In the genomic region with DNA sequence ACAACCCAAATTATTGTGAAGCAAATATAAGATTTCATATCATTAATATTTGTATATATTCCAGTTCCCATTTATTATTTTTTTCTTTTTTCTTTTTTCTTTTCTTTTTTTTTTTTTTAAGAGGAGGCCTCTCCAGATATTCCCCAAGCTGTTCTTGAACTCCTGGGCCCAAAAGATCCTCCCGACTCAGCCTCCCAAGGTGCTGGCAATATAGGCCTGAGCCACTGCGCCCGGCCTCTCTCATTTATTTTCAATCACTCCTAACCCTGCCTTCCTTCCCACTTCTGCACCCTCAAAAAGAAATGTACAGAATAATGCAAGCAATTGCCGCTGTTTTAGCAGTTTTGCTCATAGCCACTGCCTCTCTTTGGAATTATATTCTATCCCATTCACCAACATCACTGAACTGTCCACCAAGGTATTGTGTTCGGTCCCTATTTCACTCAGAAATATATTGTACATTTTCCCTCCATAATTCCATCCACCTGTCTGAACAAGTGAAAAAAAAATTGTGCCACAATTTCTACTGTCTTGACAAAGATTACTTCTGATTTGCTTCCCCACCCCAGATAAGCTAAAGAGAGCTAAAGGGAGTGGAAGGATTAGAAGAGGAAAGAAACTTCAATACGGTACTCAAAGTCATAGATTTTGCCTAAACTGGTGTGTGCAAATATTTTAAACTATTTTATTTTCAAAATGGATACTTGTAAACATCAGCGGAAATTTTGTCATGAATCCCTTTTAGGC, we compare ENCODE assay signal across 8 cellular contexts. TPM values are rescaled to one million over a fixed set of nuclear protein-coding genes. Genes with fewer than 3 reads are reported as not detected.
DNase-seq lines count a peak whose midpoint lies in the region; ATAC-seq and TF ChIP-seq lines count a peak whose summit lies in the region.

No MANE protein-coding gene starts in this region.

- peaks cover 0 to 40% of the 10 kb centered on the region in 2 donors for H3K36me3 Mint-ChIP-seq in CD4-positive, alpha-beta memory T cell
- H3K36me3 Mint-ChIP-seq in effector memory CD8-positive, alpha-beta T cell (ENCODE audit: insufficient read depth), result peaks cover 72% of the 10 kb centered on the region
- no peaks in the 10 kb centered on the region for H3K36me3 Mint-ChIP-seq in osteocyte (ENCODE audit: unreplicated experiment)
- peaks cover 18% of the 10 kb centered on the region for H3K36me3 Mint-ChIP-seq in Calu3 (ENCODE audit: insufficient read depth, unreplicated experiment)

- H3K9ac ChIP-seq in OCI-LY1 (ENCODE audit: low read length), result no peak overlapping the region; the same call in 1 of the 2 replicates

- peak overlapping the region; percentile 7; the same call in 1 of the 2 replicates for H3K4me2 ChIP-seq in OCI-LY1 (ENCODE audit: low read length)

- H4K20me1 ChIP-seq in OCI-LY1 (ENCODE audit: insufficient read depth, low read length), result no peaks in the 10 kb centered on the region

- CTCF ChIA-PET in CD4-positive, alpha-beta memory T cell (lab: Charles Lee; ENCODE audit: partially characterized antibody), result interaction anchor here (0.5 to 5.8 kb wide), 12 partner anchors 12 to 247 kb away, joined by 3 to 38 read pairs (median 3); a partner anchor contains a TSS
- CTCF ChIA-PET in Calu3 (lab: Charles Lee), result no interaction called here

- H2AFZ ChIP-seq in OCI-LY1 (ENCODE audit: low read length), result no peak overlapping the region

- H3K27ac ChIP-seq in CD4-positive, alpha-beta memory T cell (ENCODE audit: low read depth, low read length), result peak overlapping the region; percentile 95
- H3K27ac ChIP-seq in OCI-LY1 (ENCODE audit: low read depth, low read length, poor library complexity, severe bottlenecking), result no peak overlapping the region

- H3K36me3 ChIP-seq in CD4-positive, alpha-beta memory T cell (ENCODE audit: insufficient read depth, low read length), result no peaks in the 10 kb centered on the region
- H3K36me3 ChIP-seq in OCI-LY1 (ENCODE audit: insufficient read depth, low read length), result no peaks in the 10 kb centered on the region

- H3K4me3 Mint-ChIP-seq in CD4-positive, alpha-beta memory T cell, result peak overlapping the region; percentile 98 to 100 (median 99)
- peak overlapping the region; percentile 99 to 100 for H3K4me3 Mint-ChIP-seq in effector memory CD8-positive, alpha-beta T cell
- H3K4me3 Mint-ChIP-seq in osteocyte (ENCODE audit: unreplicated experiment) (peak overlapping the region; percentile 93), Calu3 (ENCODE audit: low read depth, unreplicated experiment) (no peak overlapping the region)

- no peaks in the 10 kb centered on the region for H3K9me3 ChIP-seq in CD4-positive, alpha-beta memory T cell (ENCODE audit: control insufficient read depth in 1 of 2, low read length in 2 of 2)
- no peaks in the 10 kb centered on the region for H3K9me3 ChIP-seq in OCI-LY1 (ENCODE audit: low read length)

- ATAC-seq in effector memory CD8-positive, alpha-beta T cell (replicated peaks), result no peak
- ATAC-seq in GM18868 (IDR thresholded peaks at IDR 0.05; ENCODE audit: unreplicated experiment), result no peak

- no peaks in the 10 kb centered on the region for H3K27me3 Mint-ChIP-seq in CD4-positive, alpha-beta memory T cell
- H3K27me3 Mint-ChIP-seq in effector memory CD8-positive, alpha-beta T cell, result no peaks in the 10 kb centered on the region
- H3K27me3 Mint-ChIP-seq in osteocyte (ENCODE audit: unreplicated experiment), result no peaks in the 10 kb centered on the region
- H3K27me3 Mint-ChIP-seq in Calu3 (ENCODE audit: unreplicated experiment), result no peaks in the 10 kb centered on the region

- BruUV-seq in Calu3 (replicated peaks; lab: Mats Ljungman, UMichigan), result no TSS peak

- no peaks in the 10 kb centered on the region for H3F3A ChIP-seq in OCI-LY1 (ENCODE audit: insufficient read depth, low read length)

- peaks cover 0 to 2% (median 0%) of the 10 kb centered on the region in 8 donors for H3K9me3 Mint-ChIP-seq in CD4-positive, alpha-beta memory T cell
- no peaks in the 10 kb centered on the region for H3K9me3 Mint-ChIP-seq in effector memory CD8-positive, alpha-beta T cell
- H3K9me3 Mint-ChIP-seq in osteocyte (ENCODE audit: unreplicated experiment), result no peaks in the 10 kb centered on the region
- H3K9me3 Mint-ChIP-seq in Calu3 (ENCODE audit: low read depth, unreplicated experiment), result no peaks in the 10 kb centered on the region

- no peaks in the 10 kb centered on the region for H3K9me2 ChIP-seq in OCI-LY1 (ENCODE audit: low read depth, low read length)

- peak overlapping the region; percentile 89 for H3K4me3 ChIP-seq in CD4-positive, alpha-beta memory T cell (ENCODE audit: low read length in 2 of 2)
- H3K4me3 ChIP-seq in OCI-LY1 (ENCODE audit: low read depth, low read length, poor library complexity, severe bottlenecking), result peak overlapping the region; percentile 88

- no peaks in the 10 kb centered on the region for H3K79me2 ChIP-seq in OCI-LY1 (ENCODE audit: insufficient read depth, low read length)

- no peak for DNase-seq in CD4-positive, alpha-beta memory T cell
- no peak for DNase-seq in effector memory CD8-positive, alpha-beta T cell
- DNase-seq in osteocyte (ENCODE audit: extremely low spot score, unreplicated experiment), result no peak
- DNase-seq in NCI-H524 treated with DMSO at 0.1 percent for 48 hours (lab: John Stamatoyannopoulos, UW), result no peak
- no peak for DNase-seq in Calu3
- no peak for DNase-seq in NCI-H345 (lab: John Stamatoyannopoulos, UW)

- intact Hi-C loops in CD4-positive, alpha-beta memory T cell (cut with micrococcal nuclease), result loop anchor here (5.0 kb wide), 1 partner anchor 34 kb away; no protein-coding TSS in a partner anchor
- intact Hi-C loops in Calu3 (cut with micrococcal nuclease; ENCODE audit: unreplicated experiment), result loop anchor here (10.0 kb wide), 1 partner anchor 76 kb away; no protein-coding TSS in a partner anchor

- H3K4me1 ChIP-seq in CD4-positive, alpha-beta memory T cell (ENCODE audit: insufficient read depth, low read length), result peaks cover 58% of the 10 kb centered on the region
- H3K4me1 ChIP-seq in OCI-LY1 (ENCODE audit: insufficient read depth, low read length, severe bottlenecking), result peaks cover 54% of the 10 kb centered on the region

- H3K4me1 Mint-ChIP-seq in CD4-positive, alpha-beta memory T cell, result peaks cover 45 to 88% (median 60%) of the 10 kb centered on the region in 4 donors
- peaks cover 52 to 58% of the 10 kb centered on the region in 2 donors for H3K4me1 Mint-ChIP-seq in effector memory CD8-positive, alpha-beta T cell (ENCODE audit: low read depth in 2 of 2)
- peaks cover 54% of the 10 kb centered on the region for H3K4me1 Mint-ChIP-seq in osteocyte (ENCODE audit: unreplicated experiment)
- H3K4me1 Mint-ChIP-seq in Calu3 (ENCODE audit: low read depth, unreplicated experiment), result peaks cover 15% of the 10 kb centered on the region

- peak overlapping the region; percentile 93 to 99 (median 99) for H3K27ac Mint-ChIP-seq in CD4-positive, alpha-beta memory T cell
- peak overlapping the region; percentile 99 to 100 for H3K27ac Mint-ChIP-seq in effector memory CD8-positive, alpha-beta T cell
- H3K27ac Mint-ChIP-seq in osteocyte (ENCODE audit: unreplicated experiment) (peak overlapping the region; percentile 91), Calu3 (ENCODE audit: unreplicated experiment) (no peak overlapping the region)

- TF ChIP-seq CTCF in OCI-LY1 (IDR thresholded peaks at IDR 0.05; ENCODE audit: low read length), result no peak
- no peak for TF ChIP-seq CTCF in osteocyte (IDR thresholded peaks at IDR 0.05)
- TF ChIP-seq CTCF in Calu3 (IDR thresholded peaks at IDR 0.05; ENCODE audit: unreplicated experiment), result no peak

- H3K27me3 ChIP-seq in CD4-positive, alpha-beta memory T cell (ENCODE audit: insufficient read depth, low read length), result no peaks in the 10 kb centered on the region
- peaks cover 3% of the 10 kb centered on the region; the same call in 1 of the 2 replicates for H3K27me3 ChIP-seq in OCI-LY1 (ENCODE audit: insufficient read depth, low read length)

- POLR2A ChIA-PET in CD4-positive, alpha-beta memory T cell (lab: Charles Lee; ENCODE audit: partially characterized antibody), result interaction anchor here (0.7 to 13.5 kb wide), 23 partner anchors 11 to 209 kb away, joined by 3 to 392 read pairs (median 15); a partner anchor contains a TSS

RNA-seq across cellular contexts. Expression of a gene that starts 1.9 kb away (rescaled TPM):
- total RNA-seq in CD4-positive, alpha-beta memory T cell, result 100 to 1,000 TPM; 197 to 202 TPM
- polyA plus RNA-seq in CD4-positive, alpha-beta memory T cell, result 100 to 1,000 TPM; 143 to 165 TPM
- total RNA-seq in osteocyte, result 62.2 and 63.0 TPM in 2 replicates
- 9.6 and 9.9 TPM in 2 replicates for total RNA-seq in Calu3 (2022)

RNA-seq across cellular contexts. Expression of a gene that starts 12.6 kb away (rescaled TPM):
- 10 to 100 TPM; 23.8 to 24.4 TPM for total RNA-seq in CD4-positive, alpha-beta memory T cell
- polyA plus RNA-seq in CD4-positive, alpha-beta memory T cell, result 1 to 10 TPM; 2.2 to 3.3 TPM
- total RNA-seq in osteocyte (57.0 and 60.7 TPM in 2 replicates), Calu3 (2022) (39.9 and 43.4 TPM in 2 replicates)
